Comparison of ENCODE assay signal across 9 cellular contexts in the genomic region with DNA sequence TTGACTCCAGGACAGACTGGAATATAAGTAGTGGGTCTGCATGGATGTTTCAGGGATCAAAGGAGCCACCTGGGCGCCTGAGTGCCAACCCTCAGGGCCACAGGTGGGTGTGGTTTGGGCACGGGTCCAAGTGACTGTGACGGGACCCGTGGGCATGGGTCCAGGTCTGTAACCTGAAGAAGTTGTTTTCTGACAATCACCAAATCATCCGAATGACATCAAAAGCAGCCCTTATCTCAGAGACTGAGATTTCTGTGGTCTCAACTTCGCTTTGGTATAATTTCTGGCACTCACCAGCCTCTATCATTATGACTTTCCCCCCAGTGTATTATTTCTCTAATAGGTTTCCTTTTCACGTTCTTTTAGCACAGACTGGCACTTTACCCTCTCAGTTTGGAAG. TPM values are rescaled to one million over a fixed set of nuclear protein-coding genes. Genes with fewer than 3 reads are reported as not detected.
DNase-seq lines count a peak whose midpoint lies in the region; ATAC-seq and TF ChIP-seq lines count a peak whose summit lies in the region.
"Had no signal": no experiment of that assay in that cellular context is flagged by ENCODE, and none has a peak within 500 bp of the region (broad histone marks: within the 10 kb centered on the region; RNA-seq: fewer than 3 reads in every experiment).

No MANE protein-coding gene starts in this region.

- POLR2A ChIA-PET in MCF 10A (lab: Yijun Ruan, JAX) = interaction anchor here (1.0 kb wide), 1 partner anchor 138 kb away, joined by 3 read pairs; the partner anchor contains the start of gene POLG

- H3K4me3 Mint-ChIP-seq in HFFc6 (no peak overlapping the region), MCF 10A (ENCODE audit: unreplicated experiment) (no peak overlapping the region)
- H3K4me3 Mint-ChIP-seq: activated B cell treated with CpG ODN at 0.5 μM for 24 hours had no signal

- no peaks in the 10 kb centered on the region for H3K27me3 Mint-ChIP-seq in HFFc6 (ENCODE audit: insufficient read depth)
- no peaks in the 10 kb centered on the region for H3K27me3 Mint-ChIP-seq in MCF 10A (ENCODE audit: insufficient read depth, unreplicated experiment)
- H3K27me3 Mint-ChIP-seq: activated B cell treated with CpG ODN at 0.5 μM for 24 hours had no signal

- no peak for DNase-seq in HFFc6
- peak; percentile 7 for DNase-seq in NCI-H2107 treated with DMSO at 0.1 percent for 48 hours (lab: John Stamatoyannopoulos, UW; ENCODE audit: unreplicated experiment)
- peak; percentile 11 for DNase-seq in MCF 10A (ENCODE audit: unreplicated experiment)
- no peak for DNase-seq in stimulated activated naive CD4-positive, alpha-beta T cell (lab: John Stamatoyannopoulos, UW)
- DNase-seq: activated B cell treated with CpG ODN at 0.5 μM for 24 hours had no signal

- no peak overlapping the region for H3K4me3 ChIP-seq in rectal smooth muscle tissue (ENCODE audit: low read length)

- H3K27ac Mint-ChIP-seq in HFFc6 (peak overlapping the region; percentile 3; the same call in 1 of the 2 replicates), MCF 10A (ENCODE audit: low read depth, unreplicated experiment) (peak overlapping the region; percentile 5)
- H3K27ac Mint-ChIP-seq: activated B cell treated with CpG ODN at 0.5 μM for 24 hours had no signal

- peaks cover 11% of the 10 kb centered on the region for H3K36me3 Mint-ChIP-seq in HFFc6 (ENCODE audit: low read depth)
- H3K36me3 Mint-ChIP-seq in MCF 10A (ENCODE audit: insufficient read depth, unreplicated experiment) = peaks cover 37% of the 10 kb centered on the region

- ATAC-seq in HG02973 (IDR thresholded peaks at IDR 0.05; ENCODE audit: unreplicated experiment) (no peak), HG03439 (IDR thresholded peaks at IDR 0.05; ENCODE audit: unreplicated experiment) (no peak)

- H3K4me1 Mint-ChIP-seq in HFFc6 (ENCODE audit: low read depth) (peaks cover 41% of the 10 kb centered on the region), MCF 10A (ENCODE audit: insufficient read depth, unreplicated experiment) (peaks cover 7% of the 10 kb centered on the region)
- H3K4me1 Mint-ChIP-seq: activated B cell treated with CpG ODN at 0.5 μM for 24 hours had no signal

- TF ChIP-seq CTCF in HFFc6 (IDR thresholded peaks at IDR 0.05) (no peak), MCF 10A (IDR thresholded peaks at IDR 0.05; ENCODE audit: unreplicated experiment) (no peak)

- H3K9me3 Mint-ChIP-seq in HFFc6 (no peaks in the 10 kb centered on the region), MCF 10A (ENCODE audit: unreplicated experiment) (no peaks in the 10 kb centered on the region)
- H3K9me3 Mint-ChIP-seq: activated B cell treated with CpG ODN at 0.5 μM for 24 hours had no signal

- H3K9ac ChIP-seq in rectal smooth muscle tissue (ENCODE audit: low read length) = no peak overlapping the region

- H3K4me1 ChIP-seq in rectal smooth muscle tissue (ENCODE audit: control insufficient read depth, insufficient read depth, low read length) = peaks cover 3% of the 10 kb centered on the region

- peak overlapping the region; percentile 82 for H3K27ac ChIP-seq in rectal smooth muscle tissue (ENCODE audit: low read depth, low read length)

- intact Hi-C loops in MCF 10A (cut with micrococcal nuclease) = no loop called here

- H3K27me3 ChIP-seq in rectal smooth muscle tissue (ENCODE audit: control insufficient read depth, insufficient read depth, low read length) = no peaks in the 10 kb centered on the region

- peaks cover 31% of the 10 kb centered on the region for H3K36me3 ChIP-seq in rectal smooth muscle tissue (ENCODE audit: control insufficient read depth, insufficient read depth, low read length)

- BruUV-seq in MCF 10A (replicated peaks; lab: Mats Ljungman, UMichigan) = no TSS peak

- CTCF ChIA-PET in MCF 10A (lab: Yijun Ruan, JAX) = interaction anchor here (6.7 kb wide), 1 partner anchor 10 kb away, joined by 67 read pairs; no protein-coding TSS in a partner anchor

RNA-seq across cellular contexts. Expression of gene RLBP1, which starts 24.4 kb away (rescaled TPM):
- total RNA-seq in HFFc6 (2021; fragmentation: NEBNext Ultra II Directional; extraction: Animal tissue kit (Norgen Biotek cat#: 25700)) = not detected
- not detected in 2 replicates for total RNA-seq in MCF 10A (2022)
- total RNA-seq: activated B cell treated with CpG ODN at 0.5 μM for 24 hours, endothelial cell of umbilical vein had no signal

RNA-seq across cellular contexts. Expression of gene FANCI, which starts 46.8 kb away (rescaled TPM):
- 10 to 100 TPM; 22.3 to 50.8 (median 48.4) TPM for total RNA-seq in HFFc6 (2021; fragmentation: NEBNext Ultra II Directional; extraction: Animal tissue kit (Norgen Biotek cat#: 25700))
- total RNA-seq in MCF 10A (2022) = 24.0 and 34.0 TPM in 2 replicates

Comparison
In these comparisons a context has a peak if more than half of its experiments do, and no peak if none do; other contexts are left out.
1. DNase-seq: peak in NCI-H2107 treated with DMSO at 0.1 percent for 48 hours (single experiment) and MCF 10A (single experiment); none in HFFc6 (single experiment) and stimulated activated naive CD4-positive, alpha-beta T cell (0 of 6).